Comparison of ENCODE assay signal across 20 cellular contexts in the genomic region with DNA sequence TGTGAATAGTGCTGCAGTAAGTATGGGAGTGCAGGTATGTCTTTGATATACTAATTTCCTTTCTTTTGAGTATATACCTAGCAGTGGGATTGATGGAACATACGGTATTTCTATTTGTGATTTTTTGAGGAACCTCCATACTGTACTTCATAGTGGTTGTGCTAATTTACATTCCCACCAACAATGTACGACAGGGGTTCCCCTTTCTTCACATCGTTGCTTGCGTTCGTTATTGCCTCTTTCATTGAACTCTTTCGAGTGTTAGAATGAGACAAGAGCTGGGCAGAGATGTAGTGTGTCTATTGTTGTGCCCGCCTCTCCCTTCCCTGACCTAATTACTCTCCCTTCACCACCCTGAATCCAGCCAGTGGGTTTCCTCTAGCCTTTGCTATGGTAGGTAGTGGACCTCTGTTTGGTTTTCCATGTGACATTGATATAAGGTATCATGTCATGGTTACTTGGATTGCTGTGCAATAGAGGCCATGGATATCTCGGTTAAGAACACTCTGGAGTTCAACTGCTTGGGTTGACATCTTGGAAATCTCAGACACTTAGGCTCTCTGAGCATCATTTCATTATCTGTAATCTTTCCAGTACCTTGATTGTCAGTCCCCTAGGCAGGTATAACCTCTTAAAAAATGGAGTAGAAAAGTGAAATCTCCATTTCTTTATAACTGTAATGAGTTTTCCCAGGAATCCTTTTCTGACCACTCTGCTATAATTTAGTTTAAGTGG.
"Had no signal": no experiment of that assay in that cellular context is flagged by ENCODE, and none has a peak within 500 bp of the region (broad histone marks: within the 10 kb centered on the region; RNA-seq: fewer than 3 reads in every experiment).

No MANE protein-coding gene starts in this region.

- DNase-seq: activated CD4-positive, alpha-beta T cell treated with anti-CD3 and anti-CD28 coated beads for 1 hour; activated CD4-positive, alpha-beta T cell treated with anti-CD3 and anti-CD28 coated beads, Interleukin-2, amount 50 U/mL, for 1 hour; activated CD8-positive, alpha-beta T cell treated with anti-CD3 and anti-CD28 coated beads, Interleukin-2, amount 10 ng/mL, durations not matched to agents 7 days and 5 days; aorta; cerebellar nuclear complex; esophagus squamous epithelium; gastrocnemius medialis; mucosa of descending colon; occipital lobe; sigmoid colon; stimulated activated CD4-positive, alpha-beta T cell treated with anti-CD3 and anti-CD28 coated beads, Interleukin-2, amount 100 ng/mL, for 48 hours; stimulated activated CD8-positive, alpha-beta memory T cell treated with anti-CD3 and anti-CD28 coated beads, Interleukin-4, amount 100 ng/mL, for 48 hours; stimulated activated naive CD4-positive, alpha-beta T cell treated with Interleukin-2 at 50 U/mL for 16 hours; T-helper 1 cell; WERI-Rb-1 had no signal

- FAIRE-seq: islet of Langerhans, TTC549 had no signal

- H3K9me3 ChIP-seq: gastrocnemius medialis, sigmoid colon had no signal

- H3K27me3 ChIP-seq: esophagus squamous epithelium, gastrocnemius medialis, sigmoid colon had no signal

- H3K4me3 Mint-ChIP-seq: activated CD8-positive, alpha-beta T cell treated with anti-CD3 and anti-CD28 coated beads, Interleukin-2, amount 10 ng/mL, durations not matched to agents 7 days and 5 days had no signal

- H3K27ac ChIP-seq: coronary artery, esophagus squamous epithelium, gastrocnemius medialis, sigmoid colon, thoracic aorta, WERI-Rb-1 had no signal

- H3K4me3 ChIP-seq: coronary artery, esophagus squamous epithelium, gastrocnemius medialis, mucosa of descending colon, sigmoid colon, thoracic aorta had no signal

- ATAC-seq: activated CD8-positive, alpha-beta T cell treated with anti-CD3 and anti-CD28 coated beads, Interleukin-2, amount 10 ng/mL, durations not matched to agents 7 days and 5 days; activated naive CD4-positive, alpha-beta T cell treated with anti-CD3 and anti-CD28 coated beads, Interleukin-2, amount 50 U/mL, for 72 hours; gastrocnemius medialis; mucosa of descending colon had no signal

- H3K27ac Mint-ChIP-seq: activated CD8-positive, alpha-beta T cell treated with anti-CD3 and anti-CD28 coated beads, Interleukin-2, amount 10 ng/mL, durations not matched to agents 7 days and 5 days; activated naive CD4-positive, alpha-beta T cell treated with anti-CD3 and anti-CD28 coated beads, Interleukin-2, amount 50 U/mL, for 72 hours had no signal

- H3K4me1 ChIP-seq: esophagus squamous epithelium, sigmoid colon had no signal

- H3K36me3 ChIP-seq: thoracic aorta had no signal
